Comparison of ENCODE assay signal across 8 cellular contexts in genomic region chr7:21945374-21946227, GRCh38. TPM values are rescaled to one million over a fixed set of nuclear protein-coding genes. Genes with fewer than 3 reads are reported as not detected.
DNase-seq lines count a peak whose midpoint lies in the region; ATAC-seq and TF ChIP-seq lines count a peak whose summit lies in the region.

Gene CDCA7L, minus strand, starts transcription at chr7:21945899. Its CDS starts 95 bp downstream, at chr7:21945804.

- POLR2A ChIA-PET in PC-9 (lab: Charles Lee; ENCODE audit: unreplicated experiment) = interaction anchor here (0.5 to 0.9 kb wide), 9 partner anchors 9 to 1406 kb away, joined by 3 to 19 read pairs (median 5); no protein-coding TSS in a partner anchor

- H3K9ac ChIP-seq in HUES6 (ENCODE audit: low read length) (peak within 1 kb of the TSS; percentile 100), neural progenitor cell (peak within 1 kb of the TSS; percentile 89)

- peak within 1 kb of the TSS; percentile 98 for H3K27ac Mint-ChIP-seq in neural progenitor cell

- TSS peak; percentile 42 for BruUV-seq in PC-9 (replicated peaks; lab: Mats Ljungman, UMichigan)

- peak; percentile 92 for DNase-seq in DMS153 treated with DMSO at 0.1 percent for 48 hours (lab: John Stamatoyannopoulos, UW; ENCODE audit: unreplicated experiment)
- peak; percentile 79 to 95 for DNase-seq in PC-9
- peak; percentile 27 for DNase-seq in activated T-helper 9 cell treated with anti-CD3 and anti-CD28 coated beads, Interleukin-2, amount 50 U/mL, for 16 hours (ENCODE audit: low read depth)
- peak; percentile 75 to 90 for DNase-seq in foreskin fibroblast
- peak; percentile 87 for DNase-seq in neural progenitor cell (ENCODE audit: low spot score)

- H2AFZ ChIP-seq in PC-9 = peak within 1 kb of the TSS; percentile 93
- H2AFZ ChIP-seq in neural progenitor cell (replicated peaks) = peak within 1 kb of the TSS; percentile 99

- H3K4me3 Mint-ChIP-seq in neural progenitor cell = peak within 1 kb of the TSS; percentile 92

- peak within 1 kb of the TSS; percentile 91 for H3K4me2 ChIP-seq in PC-9
- H3K4me2 ChIP-seq in neural progenitor cell = peak within 1 kb of the TSS; percentile 94

- H3K27ac ChIP-seq in HUES6 (ENCODE audit: low read depth, low read length) = peak within 1 kb of the TSS; percentile 99
- peak within 1 kb of the TSS; percentile 94 for H3K27ac ChIP-seq in PC-9
- H3K27ac ChIP-seq in neural progenitor cell = no peak within 1 kb of the TSS
- no peak within 1 kb of the TSS for H3K27ac ChIP-seq in temporal lobe (ENCODE audit: low read depth, low read length)

- no peaks in the 10 kb centered on the region for H3K36me3 ChIP-seq in HUES6 (ENCODE audit: control insufficient read depth, insufficient read depth, low read length)
- no peaks in the 10 kb centered on the region for H3K36me3 ChIP-seq in PC-9 (ENCODE audit: low read depth)
- no peaks in the 10 kb centered on the region for H3K36me3 ChIP-seq in neural progenitor cell

- no peaks in the 10 kb centered on the region for H3K36me3 Mint-ChIP-seq in neural progenitor cell

- CTCF ChIA-PET in PC-9 (lab: Charles Lee) = interaction anchor here (0.7 to 1.0 kb wide), 2 partner anchors 38 to 137 kb away, joined by 3 read pairs; no protein-coding TSS in a partner anchor

- intact Hi-C loops in PC-9 (cut with micrococcal nuclease; ENCODE audit: unreplicated experiment) = loop anchor here (1.0 to 10.0 kb wide), 5 partner anchors 15 to 1649 kb away; partner anchors contain the start of genes CCDC126 and SP4

- H3K4me3 ChIP-seq in HUES6 (ENCODE audit: low read depth, low read length) (peak within 1 kb of the TSS; percentile 89), PC-9 (peak within 1 kb of the TSS; percentile 91), foreskin fibroblast (ENCODE audit: low read depth in 1 of 2, low read length in 2 of 2) (peak within 1 kb of the TSS; percentile 65 to 78), neural progenitor cell (peak within 1 kb of the TSS; percentile 66)

- no peaks in the 10 kb centered on the region for H3K9me2 ChIP-seq in PC-9 (ENCODE audit: insufficient read depth)

- H3K27me3 ChIP-seq in HUES6 (ENCODE audit: control insufficient read depth, insufficient read depth, low read length) = no peaks in the 10 kb centered on the region; the same call in 1 of the 2 replicates
- H3K27me3 ChIP-seq in PC-9 (ENCODE audit: insufficient read depth, low read depth) = no peaks in the 10 kb centered on the region
- peaks cover 21% of the 10 kb centered on the region for H3K27me3 ChIP-seq in neural progenitor cell

- H3K9me3 ChIP-seq in HUES6 (ENCODE audit: control insufficient read depth, insufficient read depth, low read depth, low read length) = no peaks in the 10 kb centered on the region
- H3K9me3 ChIP-seq in PC-9 (ENCODE audit: insufficient read depth, low read depth) = no peaks in the 10 kb centered on the region
- no peaks in the 10 kb centered on the region for H3K9me3 ChIP-seq in neural progenitor cell (ENCODE audit: low read depth)

- H3F3A ChIP-seq in PC-9 (ENCODE audit: insufficient read depth, low read depth) = peaks cover 31% of the 10 kb centered on the region
- H3F3A ChIP-seq in neural progenitor cell (ENCODE audit: low read depth) = peaks cover 28% of the 10 kb centered on the region

- peaks cover 23% of the 10 kb centered on the region for H4K20me1 ChIP-seq in PC-9 (ENCODE audit: insufficient read depth)
- H4K20me1 ChIP-seq in neural progenitor cell (ENCODE audit: low read depth) = no peaks in the 10 kb centered on the region

- no peak for TF ChIP-seq CTCF in PC-9 (conservative IDR thresholded peaks at IDR 0.05)
- TF ChIP-seq CTCF in foreskin fibroblast (IDR thresholded peaks at IDR 0.05; ENCODE audit: low read depth, low read length) = no peak
- peak; percentile 11 for TF ChIP-seq CTCF in neural progenitor cell (IDR thresholded peaks at IDR 0.05)

- H3K27me3 Mint-ChIP-seq in neural progenitor cell (ENCODE audit: insufficient read depth, low read depth) = no peaks in the 10 kb centered on the region

- H3K9me3 Mint-ChIP-seq in neural progenitor cell = no peaks in the 10 kb centered on the region

- peak; percentile 82 for ATAC-seq in GM21526 (IDR thresholded peaks at IDR 0.05; ENCODE audit: low FRiP score, unreplicated experiment)

- H3K4me1 ChIP-seq in HUES6 (ENCODE audit: control insufficient read depth, insufficient read depth, low read length) (peaks cover 53% of the 10 kb centered on the region), PC-9 (replicated peaks; ENCODE audit: insufficient read depth) (peaks cover 53% of the 10 kb centered on the region), neural progenitor cell (peaks cover 29% of the 10 kb centered on the region)

- peaks cover 56% of the 10 kb centered on the region for H3K4me1 Mint-ChIP-seq in neural progenitor cell

- H3K79me2 ChIP-seq in PC-9 (ENCODE audit: low read depth) (peaks cover 45% of the 10 kb centered on the region), neural progenitor cell (ENCODE audit: low read depth) (peaks cover 19% of the 10 kb centered on the region)

RNA-seq across cellular contexts. Expression of gene CDCA7L, which starts in this region (rescaled TPM):
- total RNA-seq in PC-9 (2021) (243 and 252 TPM in 2 replicates), neural progenitor cell (ENCODE audit: low replicate concordance) (39.9 and 49.2 TPM in 2 replicates), temporal lobe (22.9 TPM)

Comparison
In these comparisons a context has a peak if more than half of its experiments do, and no peak if none do; other contexts are left out.
1. DNase-seq: peak in every context shown above with its lines; median percentile 92 in DMS153 treated with DMSO at 0.1 percent for 48 hours; 87 in PC-9; 87 in neural progenitor cell; 82 in foreskin fibroblast; 27 in activated T-helper 9 cell treated with anti-CD3 and anti-CD28 coated beads, Interleukin-2, amount 50 U/mL, for 16 hours.
2. H3K27ac ChIP-seq: peak in HUES6 (single experiment) and PC-9 (single experiment); none in neural progenitor cell (single experiment) and temporal lobe (single experiment).
3. Peak in every context shown above with its lines, with median percentiles within 50 percentile points of each other: H3K4me3 ChIP-seq.